In the genomic region with DNA sequence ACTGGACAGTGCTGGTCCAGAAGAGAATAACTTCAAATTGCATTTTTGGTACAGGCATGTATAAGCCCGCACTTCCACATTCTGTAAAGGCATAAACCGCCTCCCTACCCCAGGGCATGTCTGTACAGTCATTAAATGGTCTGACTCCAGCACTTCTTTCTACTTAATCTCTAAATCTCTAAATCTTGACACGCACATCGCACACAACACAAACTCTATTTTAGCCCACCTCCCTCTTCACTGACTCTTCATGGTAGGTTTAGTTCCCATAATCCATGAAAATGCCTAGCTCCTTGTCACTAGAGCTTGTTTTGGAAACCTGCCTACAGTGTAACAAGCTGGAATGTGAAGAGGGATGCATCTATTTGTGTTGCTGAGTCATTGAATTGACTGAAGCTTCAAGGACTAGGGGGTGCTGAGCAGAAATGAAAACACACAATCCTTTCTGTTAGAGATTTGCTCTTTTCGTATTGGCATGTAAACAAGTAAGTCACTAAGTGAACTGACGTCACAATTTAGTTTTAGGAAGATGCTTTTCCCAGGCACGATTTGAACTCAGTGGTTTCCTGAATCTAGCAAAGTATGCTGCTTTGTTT, we compare ENCODE assay signal across 8 cellular contexts.
DNase-seq lines count a peak whose midpoint lies in the region; ATAC-seq and TF ChIP-seq lines count a peak whose summit lies in the region.

No MANE protein-coding gene starts in this region.

- peaks cover 42% of the 10 kb centered on the region for H3K4me1 ChIP-seq in OCI-LY1 (ENCODE audit: insufficient read depth, low read length, severe bottlenecking)

- H3K27ac ChIP-seq in C4-2B, result peak overlapping the region; percentile 98
- H3K27ac ChIP-seq in HL-60 (replicated peaks), result no peak overlapping the region
- peak overlapping the region; percentile 10 for H3K27ac ChIP-seq in OCI-LY1 (ENCODE audit: low read depth, low read length, poor library complexity, severe bottlenecking)

- peak overlapping the region; percentile 69 for H3K9ac ChIP-seq in OCI-LY1 (ENCODE audit: low read length)

- H4K20me1 ChIP-seq in OCI-LY1 (ENCODE audit: insufficient read depth, low read length), result no peaks in the 10 kb centered on the region

- no peak overlapping the region for H3K4me3 ChIP-seq in HL-60 (replicated peaks; ENCODE audit: insufficient read depth, low read length)
- H3K4me3 ChIP-seq in OCI-LY1 (ENCODE audit: low read depth, low read length, poor library complexity, severe bottlenecking), result peak overlapping the region; percentile 65

- peak overlapping the region; percentile 87 for H3K4me2 ChIP-seq in OCI-LY1 (ENCODE audit: low read length)

- H3K9me3 ChIP-seq in OCI-LY1 (ENCODE audit: low read length), result no peaks in the 10 kb centered on the region

- no peaks in the 10 kb centered on the region for H3K36me3 ChIP-seq in OCI-LY1 (ENCODE audit: insufficient read depth, low read length)

- H3K27me3 ChIP-seq in HL-60 (ENCODE audit: insufficient read depth, poor library complexity, severe bottlenecking) (no peaks in the 10 kb centered on the region), OCI-LY1 (ENCODE audit: insufficient read depth, low read length) (no peaks in the 10 kb centered on the region)

- H3K9me2 ChIP-seq in OCI-LY1 (ENCODE audit: low read depth, low read length), result no peaks in the 10 kb centered on the region

- no peak overlapping the region for H2AFZ ChIP-seq in OCI-LY1 (ENCODE audit: low read length)

- peak; percentile 28 to 42 for DNase-seq in HL-60 (ENCODE audit: low read depth in 1 of 2, low spot score in 1 of 2)
- peak; percentile 64 to 95 for DNase-seq in T47D (ENCODE audit: low read depth in 1 of 2, low spot score in 1 of 2)
- DNase-seq in inferior parietal cortex (ENCODE audit: extremely low spot score), result peak; percentile 58
- peak; percentile 85 for DNase-seq in smooth muscle cell of the brain vasculature (ENCODE audit: low read depth, low spot score)

- no peak for TF ChIP-seq CTCF in C4-2B (conservative IDR thresholded peaks at IDR 0.05)
- TF ChIP-seq CTCF in HL-60 (IDR thresholded peaks at IDR 0.05; ENCODE audit: insufficient read depth, low read length), result no peak
- no peak for TF ChIP-seq CTCF in OCI-LY1 (IDR thresholded peaks at IDR 0.05; ENCODE audit: low read length)

- no peak for ATAC-seq in HG03159 (IDR thresholded peaks at IDR 0.05; ENCODE audit: unreplicated experiment)
- no peak for ATAC-seq in GM18907 (IDR thresholded peaks at IDR 0.05; ENCODE audit: unreplicated experiment)

- H3K79me2 ChIP-seq in OCI-LY1 (ENCODE audit: insufficient read depth, low read length), result peaks cover 10% of the 10 kb centered on the region; the same call in 1 of the 2 replicates

- in situ Hi-C loops in T47D (cut with HindIII; ENCODE audit: low pct_unique_long_range_greater_than_20kb, low sequenced_read_pairs), result no loop called here

- peaks cover 7% of the 10 kb centered on the region for H3F3A ChIP-seq in OCI-LY1 (ENCODE audit: insufficient read depth, low read length)

Comparison
In these comparisons a context has a peak if more than half of its experiments do, and no peak if none do; other contexts are left out.
1. DNase-seq: peak in every context shown above with its lines; median percentile 85 in smooth muscle cell of the brain vasculature; 80 in T47D; 58 in inferior parietal cortex; 35 in HL-60.